In the genomic region with DNA sequence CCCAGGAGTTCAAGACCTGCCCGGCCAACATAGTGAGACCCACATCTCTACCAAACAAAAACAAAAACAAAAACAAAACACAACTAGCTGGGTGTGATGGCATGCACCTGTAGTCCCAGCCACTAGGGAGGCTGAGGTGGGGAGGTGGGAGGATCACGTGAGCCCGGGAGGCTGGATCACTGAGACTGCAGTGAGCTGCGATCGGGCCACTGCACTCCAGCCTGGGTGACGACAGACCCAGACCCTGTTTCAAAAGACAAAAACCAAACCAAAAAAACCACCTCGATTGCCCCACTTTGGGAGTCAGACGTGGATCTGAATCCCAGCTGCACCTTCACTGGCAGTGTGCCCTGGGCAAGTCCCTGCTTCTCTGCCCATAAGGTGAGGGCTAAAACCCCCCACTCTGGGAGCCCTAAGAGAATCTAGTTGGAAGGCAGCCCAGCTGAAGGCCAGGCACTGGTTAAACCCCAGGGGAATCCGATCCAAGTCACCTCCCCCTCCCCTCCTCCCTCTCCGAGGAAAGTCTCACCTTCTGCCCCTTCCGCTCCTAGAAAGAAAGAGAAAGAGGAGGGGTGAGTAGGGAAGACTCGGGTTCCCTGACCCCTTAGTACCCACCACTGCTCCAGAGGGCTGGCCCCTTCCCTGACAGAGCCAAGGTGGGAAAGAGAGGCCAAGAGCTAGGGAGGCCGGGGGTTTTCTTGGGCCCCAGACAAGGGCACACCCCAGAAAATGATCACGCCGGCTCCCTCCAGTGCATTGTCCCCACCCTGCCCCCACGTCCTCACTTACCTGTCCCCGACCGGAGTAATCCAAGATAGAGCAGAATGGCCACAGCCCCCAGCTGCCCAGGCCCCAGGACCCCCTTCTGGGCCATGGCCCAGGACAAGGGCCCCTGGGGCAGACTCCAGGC, we compare ENCODE assay signal across 1 cellular context.
TF ChIP-seq lines count a peak whose summit lies in the region.

No MANE protein-coding gene starts in this region.

TF ChIP-seq in K562, 482 proteins besides CTCF, POLR2A, EP300 and RAD21 (continues in another document):
- TF ChIP-seq SMARCE1 (IDR thresholded peaks at IDR 0.05) (0 out of 2 replicates have a peak, but pooled peaks have one; percentile 18), ELF4 (CRISPR knock-in tag; IDR thresholded peaks at IDR 0.05) (0 out of 2 replicates have a peak, but pooled peaks have one; percentile 21), ZNF263 (CRISPR knock-in tag; IDR thresholded peaks at IDR 0.05; ENCODE audit: borderline replicate concordance) (peak; percentile 60; the same call in 1 of the 2 replicates), KDM1A (IDR thresholded peaks at IDR 0.05) (no peak), ETV6 (IDR thresholded peaks at IDR 0.05; ENCODE audit: borderline replicate concordance in 1 of 2, low read depth in 2 of 2, low read length in 1 of 2) (no peak), ETV6 (CRISPR knock-in tag; IDR thresholded peaks at IDR 0.05; ENCODE audit: borderline replicate concordance) (no peak), CEBPG (CRISPR knock-in tag; IDR thresholded peaks at IDR 0.05) (peak; percentile 56; the same call in 1 of the 2 replicates), CEBPG (tag; conservative IDR thresholded peaks at IDR 0.05 in 1 of 2, IDR thresholded peaks at IDR 0.05 in 1 of 2) (peak; percentile 51 to 58; a peak in 2 of 4 replicates), CBX3 (IDR thresholded peaks at IDR 0.05; ENCODE audit: borderline replicate concordance in 1 of 2, low read length in 2 of 2) (no peak), ZNF507 (tag; conservative IDR thresholded peaks at IDR 0.05) (no peak), MEIS2 (IDR thresholded peaks at IDR 0.05; ENCODE audit: partially characterized antibody) (no peak), ZEB2 (IDR thresholded peaks at IDR 0.05) (0 out of 2 replicates have a peak, but pooled peaks have one; percentile 26), EP400 (IDR thresholded peaks at IDR 0.05) (peak; percentile 12; the same call in 1 of the 2 replicates), NFIC (IDR thresholded peaks at IDR 0.05) (no peak), NCOA4 (IDR thresholded peaks at IDR 0.05; ENCODE audit: partially characterized antibody) (no peak), CTBP1 (IDR thresholded peaks at IDR 0.05; ENCODE audit: borderline replicate concordance) (no peak), BCOR (IDR thresholded peaks at IDR 0.05) (peak; percentile 42; the same call in 1 of the 2 replicates), RBFOX2 (IDR thresholded peaks at IDR 0.05; ENCODE audit: low read depth, low read length) (peak; percentile 13; the same call in 1 of the 2 replicates), ERF (CRISPR knock-in tag; IDR thresholded peaks at IDR 0.05) (no peak), NR2C2 (CRISPR knock-in tag; IDR thresholded peaks at IDR 0.05) (no peak), NR2C2 (tag; IDR thresholded peaks at IDR 0.05) (peak; percentile 37; the same call in 1 of the 2 replicates), FOXK2 (conservative IDR thresholded peaks at IDR 0.05 in 1 of 2, IDR thresholded peaks at IDR 0.05 in 1 of 2; ENCODE audit: low read depth in 2 of 2) (0 out of 4 replicates have a peak, but pooled peaks of 1 of the 2 experiments have one; percentile 11), SRF (CRISPR knock-in tag; IDR thresholded peaks at IDR 0.05) (0 out of 4 replicates have a peak, but pooled peaks of 1 of the 2 experiments have one; percentile 43), ZFX (CRISPR knock-in tag; IDR thresholded peaks at IDR 0.05) (peak; percentile 11; the same call in 1 of the 2 replicates), CEBPB (tag; IDR thresholded peaks at IDR 0.05) (peak; percentile 46), BHLHE40 (IDR thresholded peaks at IDR 0.05; ENCODE audit: low read length) (peak; percentile 91), ZNF778 (CRISPR knock-in tag; IDR thresholded peaks at IDR 0.05) (no peak), SRSF3 (IDR thresholded peaks at IDR 0.05; ENCODE audit: insufficient read depth, low read length) (no peak), HDGF (IDR thresholded peaks at IDR 0.05) (0 out of 2 replicates have a peak, but pooled peaks have one; percentile 24), TOE1 (IDR thresholded peaks at IDR 0.05; ENCODE audit: borderline replicate concordance) (peak; percentile 83; the same call in 1 of the 2 replicates), TOE1 (CRISPR knock-in tag; IDR thresholded peaks at IDR 0.05; ENCODE audit: borderline replicate concordance, low read depth) (no peak), RAD51 (IDR thresholded peaks at IDR 0.05; ENCODE audit: borderline replicate concordance, low read depth) (peak; percentile 80), PHF8 (IDR thresholded peaks at IDR 0.05; ENCODE audit: borderline replicate concordance, low read length) (peak; percentile 9; the same call in 1 of the 2 replicates)
- TF ChIP-seq, protein P1, sequence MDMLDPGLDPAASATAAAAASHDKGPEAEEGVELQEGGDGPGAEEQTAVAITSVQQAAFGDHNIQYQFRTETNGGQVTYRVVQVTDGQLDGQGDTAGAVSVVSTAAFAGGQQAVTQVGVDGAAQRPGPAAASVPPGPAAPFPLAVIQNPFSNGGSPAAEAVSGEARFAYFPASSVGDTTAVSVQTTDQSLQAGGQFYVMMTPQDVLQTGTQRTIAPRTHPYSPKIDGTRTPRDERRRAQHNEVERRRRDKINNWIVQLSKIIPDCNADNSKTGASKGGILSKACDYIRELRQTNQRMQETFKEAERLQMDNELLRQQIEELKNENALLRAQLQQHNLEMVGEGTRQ (CRISPR knock-in tag; IDR thresholded peaks at IDR 0.05) = peak; percentile 86
- TF ChIP-seq, protein P2, sequence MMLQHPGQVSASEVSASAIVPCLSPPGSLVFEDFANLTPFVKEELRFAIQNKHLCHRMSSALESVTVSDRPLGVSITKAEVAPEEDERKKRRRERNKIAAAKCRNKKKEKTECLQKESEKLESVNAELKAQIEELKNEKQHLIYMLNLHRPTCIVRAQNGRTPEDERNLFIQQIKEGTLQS (IDR thresholded peaks at IDR 0.05) = peak; percentile 30; the same call in 1 of the 2 replicates
- TF ChIP-seq, protein P2 (CRISPR knock-in tag; conservative IDR thresholded peaks at IDR 0.05) = no peak
- TF ChIP-seq, protein P3, sequence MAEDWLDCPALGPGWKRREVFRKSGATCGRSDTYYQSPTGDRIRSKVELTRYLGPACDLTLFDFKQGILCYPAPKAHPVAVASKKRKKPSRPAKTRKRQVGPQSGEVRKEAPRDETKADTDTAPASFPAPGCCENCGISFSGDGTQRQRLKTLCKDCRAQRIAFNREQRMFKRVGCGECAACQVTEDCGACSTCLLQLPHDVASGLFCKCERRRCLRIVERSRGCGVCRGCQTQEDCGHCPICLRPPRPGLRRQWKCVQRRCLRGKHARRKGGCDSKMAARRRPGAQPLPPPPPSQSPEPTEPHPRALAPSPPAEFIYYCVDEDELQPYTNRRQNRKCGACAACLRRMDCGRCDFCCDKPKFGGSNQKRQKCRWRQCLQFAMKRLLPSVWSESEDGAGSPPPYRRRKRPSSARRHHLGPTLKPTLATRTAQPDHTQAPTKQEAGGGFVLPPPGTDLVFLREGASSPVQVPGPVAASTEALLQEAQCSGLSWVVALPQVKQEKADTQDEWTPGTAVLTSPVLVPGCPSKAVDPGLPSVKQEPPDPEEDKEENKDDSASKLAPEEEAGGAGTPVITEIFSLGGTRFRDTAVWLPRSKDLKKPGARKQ (CRISPR knock-in tag; IDR thresholded peaks at IDR 0.05) = no peak
- TF ChIP-seq, protein P4, sequence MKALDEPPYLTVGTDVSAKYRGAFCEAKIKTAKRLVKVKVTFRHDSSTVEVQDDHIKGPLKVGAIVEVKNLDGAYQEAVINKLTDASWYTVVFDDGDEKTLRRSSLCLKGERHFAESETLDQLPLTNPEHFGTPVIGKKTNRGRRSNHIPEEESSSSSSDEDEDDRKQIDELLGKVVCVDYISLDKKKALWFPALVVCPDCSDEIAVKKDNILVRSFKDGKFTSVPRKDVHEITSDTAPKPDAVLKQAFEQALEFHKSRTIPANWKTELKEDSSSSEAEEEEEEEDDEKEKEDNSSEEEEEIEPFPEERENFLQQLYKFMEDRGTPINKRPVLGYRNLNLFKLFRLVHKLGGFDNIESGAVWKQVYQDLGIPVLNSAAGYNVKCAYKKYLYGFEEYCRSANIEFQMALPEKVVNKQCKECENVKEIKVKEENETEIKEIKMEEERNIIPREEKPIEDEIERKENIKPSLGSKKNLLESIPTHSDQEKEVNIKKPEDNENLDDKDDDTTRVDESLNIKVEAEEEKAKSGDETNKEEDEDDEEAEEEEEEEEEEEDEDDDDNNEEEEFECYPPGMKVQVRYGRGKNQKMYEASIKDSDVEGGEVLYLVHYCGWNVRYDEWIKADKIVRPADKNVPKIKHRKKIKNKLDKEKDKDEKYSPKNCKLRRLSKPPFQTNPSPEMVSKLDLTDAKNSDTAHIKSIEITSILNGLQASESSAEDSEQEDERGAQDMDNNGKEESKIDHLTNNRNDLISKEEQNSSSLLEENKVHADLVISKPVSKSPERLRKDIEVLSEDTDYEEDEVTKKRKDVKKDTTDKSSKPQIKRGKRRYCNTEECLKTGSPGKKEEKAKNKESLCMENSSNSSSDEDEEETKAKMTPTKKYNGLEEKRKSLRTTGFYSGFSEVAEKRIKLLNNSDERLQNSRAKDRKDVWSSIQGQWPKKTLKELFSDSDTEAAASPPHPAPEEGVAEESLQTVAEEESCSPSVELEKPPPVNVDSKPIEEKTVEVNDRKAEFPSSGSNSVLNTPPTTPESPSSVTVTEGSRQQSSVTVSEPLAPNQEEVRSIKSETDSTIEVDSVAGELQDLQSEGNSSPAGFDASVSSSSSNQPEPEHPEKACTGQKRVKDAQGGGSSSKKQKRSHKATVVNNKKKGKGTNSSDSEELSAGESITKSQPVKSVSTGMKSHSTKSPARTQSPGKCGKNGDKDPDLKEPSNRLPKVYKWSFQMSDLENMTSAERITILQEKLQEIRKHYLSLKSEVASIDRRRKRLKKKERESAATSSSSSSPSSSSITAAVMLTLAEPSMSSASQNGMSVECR (CRISPR knock-in tag; IDR thresholded peaks at IDR 0.05) = peak; percentile 40; the same call in 1 of the 2 replicates
- TF ChIP-seq, protein P5, sequence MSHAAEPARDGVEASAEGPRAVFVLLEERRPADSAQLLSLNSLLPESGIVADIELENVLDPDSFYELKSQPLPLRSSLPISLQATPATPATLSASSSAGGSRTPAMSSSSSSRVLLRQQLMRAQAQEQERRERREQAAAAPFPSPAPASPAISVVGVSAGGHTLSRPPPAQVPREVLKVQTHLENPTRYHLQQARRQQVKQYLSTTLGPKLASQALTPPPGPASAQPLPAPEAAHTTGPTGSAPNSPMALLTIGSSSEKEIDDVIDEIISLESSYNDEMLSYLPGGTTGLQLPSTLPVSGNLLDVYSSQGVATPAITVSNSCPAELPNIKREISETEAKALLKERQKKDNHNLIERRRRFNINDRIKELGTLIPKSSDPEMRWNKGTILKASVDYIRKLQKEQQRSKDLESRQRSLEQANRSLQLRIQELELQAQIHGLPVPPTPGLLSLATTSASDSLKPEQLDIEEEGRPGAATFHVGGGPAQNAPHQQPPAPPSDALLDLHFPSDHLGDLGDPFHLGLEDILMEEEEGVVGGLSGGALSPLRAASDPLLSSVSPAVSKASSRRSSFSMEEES (CRISPR knock-in tag; IDR thresholded peaks at IDR 0.05) = peak; percentile 52
- TF ChIP-seq, protein P6, sequence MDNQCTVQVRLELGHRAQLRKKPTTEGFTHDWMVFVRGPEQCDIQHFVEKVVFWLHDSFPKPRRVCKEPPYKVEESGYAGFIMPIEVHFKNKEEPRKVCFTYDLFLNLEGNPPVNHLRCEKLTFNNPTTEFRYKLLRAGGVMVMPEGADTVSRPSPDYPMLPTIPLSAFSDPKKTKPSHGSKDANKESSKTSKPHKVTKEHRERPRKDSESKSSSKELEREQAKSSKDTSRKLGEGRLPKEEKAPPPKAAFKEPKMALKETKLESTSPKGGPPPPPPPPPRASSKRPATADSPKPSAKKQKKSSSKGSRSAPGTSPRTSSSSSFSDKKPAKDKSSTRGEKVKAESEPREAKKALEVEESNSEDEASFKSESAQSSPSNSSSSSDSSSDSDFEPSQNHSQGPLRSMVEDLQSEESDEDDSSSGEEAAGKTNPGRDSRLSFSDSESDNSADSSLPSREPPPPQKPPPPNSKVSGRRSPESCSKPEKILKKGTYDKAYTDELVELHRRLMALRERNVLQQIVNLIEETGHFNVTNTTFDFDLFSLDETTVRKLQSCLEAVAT (IDR thresholded peaks at IDR 0.05) = peak in 1 of 2 experiments; percentile 43; a peak in 1 of 4 replicates
- TF ChIP-seq, protein P7, sequence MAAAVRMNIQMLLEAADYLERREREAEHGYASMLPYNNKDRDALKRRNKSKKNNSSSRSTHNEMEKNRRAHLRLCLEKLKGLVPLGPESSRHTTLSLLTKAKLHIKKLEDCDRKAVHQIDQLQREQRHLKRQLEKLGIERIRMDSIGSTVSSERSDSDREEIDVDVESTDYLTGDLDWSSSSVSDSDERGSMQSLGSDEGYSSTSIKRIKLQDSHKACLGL (CRISPR knock-in tag; IDR thresholded peaks at IDR 0.05; ENCODE audit: borderline replicate concordance, poor library complexity, severe bottlenecking) = no peak
- TF ChIP-seq, protein P8, sequence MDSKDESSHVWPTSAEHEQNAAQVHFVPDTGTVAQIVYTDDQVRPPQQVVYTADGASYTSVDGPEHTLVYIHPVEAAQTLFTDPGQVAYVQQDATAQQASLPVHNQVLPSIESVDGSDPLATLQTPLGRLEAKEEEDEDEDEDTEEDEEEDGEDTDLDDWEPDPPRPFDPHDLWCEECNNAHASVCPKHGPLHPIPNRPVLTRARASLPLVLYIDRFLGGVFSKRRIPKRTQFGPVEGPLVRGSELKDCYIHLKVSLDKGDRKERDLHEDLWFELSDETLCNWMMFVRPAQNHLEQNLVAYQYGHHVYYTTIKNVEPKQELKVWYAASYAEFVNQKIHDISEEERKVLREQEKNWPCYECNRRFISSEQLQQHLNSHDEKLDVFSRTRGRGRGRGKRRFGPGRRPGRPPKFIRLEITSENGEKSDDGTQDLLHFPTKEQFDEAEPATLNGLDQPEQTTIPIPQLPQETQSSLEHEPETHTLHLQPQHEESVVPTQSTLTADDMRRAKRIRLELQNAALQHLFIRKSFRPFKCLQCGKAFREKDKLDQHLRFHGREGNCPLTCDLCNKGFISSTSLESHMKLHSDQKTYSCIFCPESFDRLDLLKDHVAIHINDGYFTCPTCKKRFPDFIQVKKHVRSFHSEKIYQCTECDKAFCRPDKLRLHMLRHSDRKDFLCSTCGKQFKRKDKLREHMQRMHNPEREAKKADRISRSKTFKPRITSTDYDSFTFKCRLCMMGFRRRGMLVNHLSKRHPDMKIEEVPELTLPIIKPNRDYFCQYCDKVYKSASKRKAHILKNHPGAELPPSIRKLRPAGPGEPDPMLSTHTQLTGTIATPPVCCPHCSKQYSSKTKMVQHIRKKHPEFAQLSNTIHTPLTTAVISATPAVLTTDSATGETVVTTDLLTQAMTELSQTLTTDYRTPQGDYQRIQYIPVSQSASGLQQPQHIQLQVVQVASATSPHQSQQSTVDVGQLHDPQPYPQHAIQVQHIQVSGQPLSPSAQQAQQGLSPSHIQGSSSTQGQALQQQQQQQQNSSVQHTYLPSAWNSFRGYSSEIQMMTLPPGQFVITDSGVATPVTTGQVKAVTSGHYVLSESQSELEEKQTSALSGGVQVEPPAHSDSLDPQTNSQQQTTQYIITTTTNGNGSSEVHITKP (IDR thresholded peaks at IDR 0.05; ENCODE audit: partially characterized antibody) = peak; percentile 63
